Comparison of ENCODE assay signal across 1 cellular context in the genomic region with DNA sequence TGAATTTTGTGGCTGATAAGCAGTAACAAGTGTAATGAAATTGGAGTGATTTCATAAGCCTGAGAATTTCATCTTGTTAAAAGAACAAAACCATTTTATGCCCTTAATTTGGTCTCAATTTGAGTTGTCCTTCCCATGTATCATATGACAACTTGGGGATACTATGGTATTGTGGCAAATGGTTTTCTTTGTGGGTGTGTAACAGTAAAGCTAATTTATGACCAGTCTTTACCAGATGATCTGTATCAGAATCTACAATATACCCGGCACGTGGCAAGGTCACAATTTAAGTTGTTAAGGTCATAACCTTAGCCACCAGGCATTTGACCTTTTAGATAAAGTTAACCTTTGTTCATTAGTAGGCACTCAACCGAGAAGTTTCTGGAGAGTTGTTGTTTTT.
A peak's percentile ranks its signal among the peaks of the same experiment; 100 is the strongest.
TF ChIP-seq lines count a peak whose summit lies in the region.

No MANE protein-coding gene starts in this region.

TF ChIP-seq in HEK293, 187 proteins besides CTCF, POLR2A, EP300 and RAD21 (continued from another document and continues in another):
- TF ChIP-seq, protein P1, sequence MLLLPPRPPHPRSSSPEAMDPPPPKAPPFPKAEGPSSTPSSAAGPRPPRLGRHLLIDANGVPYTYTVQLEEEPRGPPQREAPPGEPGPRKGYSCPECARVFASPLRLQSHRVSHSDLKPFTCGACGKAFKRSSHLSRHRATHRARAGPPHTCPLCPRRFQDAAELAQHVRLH (tag by site-specific recombination; IDR thresholded peaks at IDR 0.05), result peak; percentile 98
- TF ChIP-seq, protein P2, sequence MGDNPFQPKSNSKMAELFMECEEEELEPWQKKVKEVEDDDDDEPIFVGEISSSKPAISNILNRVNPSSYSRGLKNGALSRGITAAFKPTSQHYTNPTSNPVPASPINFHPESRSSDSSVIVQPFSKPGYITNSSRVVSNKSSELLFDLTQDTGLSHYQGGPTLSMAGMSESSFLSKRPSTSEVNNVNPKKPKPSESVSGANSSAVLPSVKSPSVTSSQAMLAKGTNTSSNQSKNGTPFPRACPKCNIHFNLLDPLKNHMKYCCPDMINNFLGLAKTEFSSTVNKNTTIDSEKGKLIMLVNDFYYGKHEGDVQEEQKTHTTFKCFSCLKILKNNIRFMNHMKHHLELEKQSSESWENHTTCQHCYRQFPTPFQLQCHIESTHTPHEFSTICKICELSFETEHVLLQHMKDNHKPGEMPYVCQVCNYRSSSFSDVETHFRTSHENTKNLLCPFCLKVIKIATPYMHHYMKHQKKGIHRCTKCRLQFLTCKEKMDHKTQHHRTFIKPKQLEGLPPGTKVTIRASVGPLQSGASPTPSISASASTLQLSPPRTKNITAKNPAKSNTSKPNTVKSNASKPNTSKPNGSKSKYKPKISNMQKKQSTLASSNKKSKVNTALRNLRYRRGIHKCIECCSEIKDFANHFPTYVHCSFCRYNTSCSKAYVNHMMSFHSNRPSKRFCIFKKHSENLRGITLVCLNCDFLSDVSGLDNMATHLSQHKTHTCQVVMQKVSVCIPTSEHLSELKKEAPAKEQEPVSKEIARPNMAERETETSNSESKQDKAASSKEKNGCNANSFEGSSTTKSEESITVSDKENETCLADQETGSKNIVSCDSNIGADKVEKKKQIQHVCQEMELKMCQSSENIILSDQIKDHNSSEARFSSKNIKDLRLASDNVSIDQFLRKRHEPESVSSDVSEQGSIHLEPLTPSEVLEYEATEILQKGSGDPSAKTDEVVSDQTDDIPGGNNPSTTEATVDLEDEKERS (tag by site-specific recombination; IDR thresholded peaks at IDR 0.05), result no peak
- TF ChIP-seq ZNF335 (tag by site-specific recombination; conservative IDR thresholded peaks at IDR 0.05), result no peak
- no peak for TF ChIP-seq ZFP3 (tag by site-specific recombination; IDR thresholded peaks at IDR 0.05; ENCODE audit: low read depth)
- peak; percentile 91 for TF ChIP-seq GFI1B (tag by site-specific recombination; IDR thresholded peaks at IDR 0.05)
- TF ChIP-seq ZBTB8A (tag by site-specific recombination; IDR thresholded peaks at IDR 0.05), result peak; percentile 74
- no peak for TF ChIP-seq ZNF791 (tag by site-specific recombination; IDR thresholded peaks at IDR 0.05)
- TF ChIP-seq REPIN1 (tag by site-specific recombination; IDR thresholded peaks at IDR 0.05; ENCODE audit: low read depth), result no peak
- TF ChIP-seq, protein P3, sequence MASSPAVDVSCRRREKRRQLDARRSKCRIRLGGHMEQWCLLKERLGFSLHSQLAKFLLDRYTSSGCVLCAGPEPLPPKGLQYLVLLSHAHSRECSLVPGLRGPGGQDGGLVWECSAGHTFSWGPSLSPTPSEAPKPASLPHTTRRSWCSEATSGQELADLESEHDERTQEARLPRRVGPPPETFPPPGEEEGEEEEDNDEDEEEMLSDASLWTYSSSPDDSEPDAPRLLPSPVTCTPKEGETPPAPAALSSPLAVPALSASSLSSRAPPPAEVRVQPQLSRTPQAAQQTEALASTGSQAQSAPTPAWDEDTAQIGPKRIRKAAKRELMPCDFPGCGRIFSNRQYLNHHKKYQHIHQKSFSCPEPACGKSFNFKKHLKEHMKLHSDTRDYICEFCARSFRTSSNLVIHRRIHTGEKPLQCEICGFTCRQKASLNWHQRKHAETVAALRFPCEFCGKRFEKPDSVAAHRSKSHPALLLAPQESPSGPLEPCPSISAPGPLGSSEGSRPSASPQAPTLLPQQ (tag by site-specific recombination; IDR thresholded peaks at IDR 0.05), result peak; percentile 65
- TF ChIP-seq, protein P4, sequence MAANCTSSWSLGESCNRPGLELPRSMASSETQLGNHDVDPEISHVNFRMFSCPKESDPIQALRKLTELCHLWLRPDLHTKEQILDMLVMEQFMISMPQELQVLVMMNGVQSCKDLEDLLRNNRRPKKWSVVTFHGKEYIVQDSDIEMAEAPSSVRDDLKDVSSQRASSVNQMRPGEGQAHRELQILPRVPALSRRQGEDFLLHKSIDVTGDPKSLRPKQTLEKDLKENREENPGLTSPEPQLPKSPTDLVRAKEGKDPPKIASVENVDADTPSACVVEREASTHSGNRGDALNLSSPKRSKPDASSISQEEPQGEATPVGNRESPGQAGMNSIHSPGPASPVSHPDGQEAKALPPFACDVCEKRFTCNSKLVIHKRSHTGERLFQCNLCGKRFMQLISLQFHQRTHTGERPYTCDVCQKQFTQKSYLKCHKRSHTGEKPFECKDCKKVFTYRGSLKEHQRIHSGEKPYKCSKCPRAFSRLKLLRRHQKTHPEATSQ (tag by site-specific recombination; IDR thresholded peaks at IDR 0.05), result no peak
- TF ChIP-seq MEIS1 (CRISPR knock-in tag; IDR thresholded peaks at IDR 0.05; ENCODE audit: borderline replicate concordance), result peak; percentile 55; the same call in 1 of the 2 replicates
- TF ChIP-seq ZNF248 (tag by site-specific recombination; IDR thresholded peaks at IDR 0.05), result no peak
- TF ChIP-seq ZNF585B (tag by site-specific recombination; IDR thresholded peaks at IDR 0.05), result no peak
- TF ChIP-seq, protein P5, sequence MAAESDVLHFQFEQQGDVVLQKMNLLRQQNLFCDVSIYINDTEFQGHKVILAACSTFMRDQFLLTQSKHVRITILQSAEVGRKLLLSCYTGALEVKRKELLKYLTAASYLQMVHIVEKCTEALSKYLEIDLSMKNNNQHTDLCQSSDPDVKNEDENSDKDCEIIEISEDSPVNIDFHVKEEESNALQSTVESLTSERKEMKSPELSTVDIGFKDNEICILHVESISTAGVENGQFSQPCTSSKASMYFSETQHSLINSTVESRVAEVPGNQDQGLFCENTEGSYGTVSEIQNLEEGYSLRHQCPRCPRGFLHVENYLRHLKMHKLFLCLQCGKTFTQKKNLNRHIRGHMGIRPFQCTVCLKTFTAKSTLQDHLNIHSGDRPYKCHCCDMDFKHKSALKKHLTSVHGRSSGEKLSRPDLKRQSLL (tag by site-specific recombination; IDR thresholded peaks at IDR 0.05), result no peak
- TF ChIP-seq, protein P6, sequence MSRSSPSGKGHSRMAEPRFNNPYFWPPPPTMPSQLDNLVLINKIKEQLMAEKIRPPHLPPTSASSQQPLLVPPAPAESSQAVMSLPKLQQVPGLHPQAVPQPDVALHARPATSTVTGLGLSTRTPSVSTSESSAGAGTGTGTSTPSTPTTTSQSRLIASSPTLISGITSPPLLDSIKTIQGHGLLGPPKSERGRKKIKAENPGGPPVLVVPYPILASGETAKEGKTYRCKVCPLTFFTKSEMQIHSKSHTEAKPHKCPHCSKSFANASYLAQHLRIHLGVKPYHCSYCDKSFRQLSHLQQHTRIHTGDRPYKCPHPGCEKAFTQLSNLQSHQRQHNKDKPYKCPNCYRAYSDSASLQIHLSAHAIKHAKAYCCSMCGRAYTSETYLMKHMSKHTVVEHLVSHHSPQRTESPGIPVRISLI (tag by site-specific recombination; IDR thresholded peaks at IDR 0.05), result no peak
- no peak for TF ChIP-seq ZNF677 (tag by site-specific recombination; IDR thresholded peaks at IDR 0.05)
- peak; percentile 99 for TF ChIP-seq GLI2 (tag by site-specific recombination; IDR thresholded peaks at IDR 0.05; ENCODE audit: borderline replicate concordance, low read depth)
- TF ChIP-seq ZNF114 (tag by site-specific recombination; IDR thresholded peaks at IDR 0.05), result no peak
- TF ChIP-seq, protein P7, sequence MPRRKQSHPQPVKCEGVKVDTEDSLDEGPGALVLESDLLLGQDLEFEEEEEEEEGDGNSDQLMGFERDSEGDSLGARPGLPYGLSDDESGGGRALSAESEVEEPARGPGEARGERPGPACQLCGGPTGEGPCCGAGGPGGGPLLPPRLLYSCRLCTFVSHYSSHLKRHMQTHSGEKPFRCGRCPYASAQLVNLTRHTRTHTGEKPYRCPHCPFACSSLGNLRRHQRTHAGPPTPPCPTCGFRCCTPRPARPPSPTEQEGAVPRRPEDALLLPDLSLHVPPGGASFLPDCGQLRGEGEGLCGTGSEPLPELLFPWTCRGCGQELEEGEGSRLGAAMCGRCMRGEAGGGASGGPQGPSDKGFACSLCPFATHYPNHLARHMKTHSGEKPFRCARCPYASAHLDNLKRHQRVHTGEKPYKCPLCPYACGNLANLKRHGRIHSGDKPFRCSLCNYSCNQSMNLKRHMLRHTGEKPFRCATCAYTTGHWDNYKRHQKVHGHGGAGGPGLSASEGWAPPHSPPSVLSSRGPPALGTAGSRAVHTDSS (tag by site-specific recombination; IDR thresholded peaks at IDR 0.05), result peak; percentile 62
- TF ChIP-seq ZBTB48 (tag by site-specific recombination; IDR thresholded peaks at IDR 0.05), result no peak
- TF ChIP-seq ZFP69B (tag by site-specific recombination; IDR thresholded peaks at IDR 0.05), result peak; percentile 53; the same call in 1 of the 2 replicates
- no peak for TF ChIP-seq ZNF202 (tag by site-specific recombination; IDR thresholded peaks at IDR 0.05; ENCODE audit: borderline replicate concordance)
- TF ChIP-seq ZFP37 (tag by site-specific recombination; IDR thresholded peaks at IDR 0.05), result 0 out of 2 replicates have a peak, but pooled peaks have one; percentile 36
- TF ChIP-seq ZNF670 (tag by site-specific recombination; IDR thresholded peaks at IDR 0.05; ENCODE audit: low read depth), result no peak
- TF ChIP-seq HOXD13 (CRISPR knock-in tag; IDR thresholded peaks at IDR 0.05; ENCODE audit: borderline replicate concordance), result no peak; the same call in 1 of the 2 replicates
- TF ChIP-seq TCF7L2 (IDR thresholded peaks at IDR 0.05; ENCODE audit: borderline replicate concordance, low read depth, low read length), result peak; percentile 81
- peak; percentile 99 for TF ChIP-seq OSR2 (tag by site-specific recombination; IDR thresholded peaks at IDR 0.05)
- no peak for TF ChIP-seq ZNF214 (tag by site-specific recombination; IDR thresholded peaks at IDR 0.05; ENCODE audit: borderline replicate concordance)
- peak; percentile 55; the same call in 1 of the 2 replicates for TF ChIP-seq ZIC2 (tag by site-specific recombination; IDR thresholded peaks at IDR 0.05)
- TF ChIP-seq ZNF404 (tag by site-specific recombination; IDR thresholded peaks at IDR 0.05), result no peak
- TF ChIP-seq, protein P8, sequence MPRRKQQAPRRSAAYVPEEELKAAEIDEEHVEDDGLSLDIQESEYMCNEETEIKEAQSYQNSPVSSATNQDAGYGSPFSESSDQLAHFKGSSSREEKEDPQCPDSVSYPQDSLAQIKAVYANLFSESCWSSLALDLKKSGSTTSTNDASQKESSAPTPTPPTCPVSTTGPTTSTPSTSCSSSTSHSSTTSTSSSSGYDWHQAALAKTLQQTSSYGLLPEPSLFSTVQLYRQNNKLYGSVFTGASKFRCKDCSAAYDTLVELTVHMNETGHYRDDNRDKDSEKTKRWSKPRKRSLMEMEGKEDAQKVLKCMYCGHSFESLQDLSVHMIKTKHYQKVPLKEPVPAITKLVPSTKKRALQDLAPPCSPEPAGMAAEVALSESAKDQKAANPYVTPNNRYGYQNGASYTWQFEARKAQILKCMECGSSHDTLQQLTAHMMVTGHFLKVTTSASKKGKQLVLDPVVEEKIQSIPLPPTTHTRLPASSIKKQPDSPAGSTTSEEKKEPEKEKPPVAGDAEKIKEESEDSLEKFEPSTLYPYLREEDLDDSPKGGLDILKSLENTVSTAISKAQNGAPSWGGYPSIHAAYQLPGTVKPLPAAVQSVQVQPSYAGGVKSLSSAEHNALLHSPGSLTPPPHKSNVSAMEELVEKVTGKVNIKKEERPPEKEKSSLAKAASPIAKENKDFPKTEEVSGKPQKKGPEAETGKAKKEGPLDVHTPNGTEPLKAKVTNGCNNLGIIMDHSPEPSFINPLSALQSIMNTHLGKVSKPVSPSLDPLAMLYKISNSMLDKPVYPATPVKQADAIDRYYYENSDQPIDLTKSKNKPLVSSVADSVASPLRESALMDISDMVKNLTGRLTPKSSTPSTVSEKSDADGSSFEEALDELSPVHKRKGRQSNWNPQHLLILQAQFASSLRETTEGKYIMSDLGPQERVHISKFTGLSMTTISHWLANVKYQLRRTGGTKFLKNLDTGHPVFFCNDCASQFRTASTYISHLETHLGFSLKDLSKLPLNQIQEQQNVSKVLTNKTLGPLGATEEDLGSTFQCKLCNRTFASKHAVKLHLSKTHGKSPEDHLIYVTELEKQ (tag by site-specific recombination; IDR thresholded peaks at IDR 0.05; ENCODE audit: borderline replicate concordance), result peak; percentile 82
- TF ChIP-seq ZNF777 (tag by site-specific recombination; IDR thresholded peaks at IDR 0.05; ENCODE audit: borderline replicate concordance), result no peak
- no peak for TF ChIP-seq SETDB1 (IDR thresholded peaks at IDR 0.05; ENCODE audit: insufficient read length, low read length)
- TF ChIP-seq ZNF155 (tag by site-specific recombination; IDR thresholded peaks at IDR 0.05), result no peak
- no peak for TF ChIP-seq ZNF701 (tag by site-specific recombination; IDR thresholded peaks at IDR 0.05)
- peak; percentile 45 for TF ChIP-seq GLIS2 (tag by site-specific recombination; IDR thresholded peaks at IDR 0.05)
- TF ChIP-seq, protein P9, sequence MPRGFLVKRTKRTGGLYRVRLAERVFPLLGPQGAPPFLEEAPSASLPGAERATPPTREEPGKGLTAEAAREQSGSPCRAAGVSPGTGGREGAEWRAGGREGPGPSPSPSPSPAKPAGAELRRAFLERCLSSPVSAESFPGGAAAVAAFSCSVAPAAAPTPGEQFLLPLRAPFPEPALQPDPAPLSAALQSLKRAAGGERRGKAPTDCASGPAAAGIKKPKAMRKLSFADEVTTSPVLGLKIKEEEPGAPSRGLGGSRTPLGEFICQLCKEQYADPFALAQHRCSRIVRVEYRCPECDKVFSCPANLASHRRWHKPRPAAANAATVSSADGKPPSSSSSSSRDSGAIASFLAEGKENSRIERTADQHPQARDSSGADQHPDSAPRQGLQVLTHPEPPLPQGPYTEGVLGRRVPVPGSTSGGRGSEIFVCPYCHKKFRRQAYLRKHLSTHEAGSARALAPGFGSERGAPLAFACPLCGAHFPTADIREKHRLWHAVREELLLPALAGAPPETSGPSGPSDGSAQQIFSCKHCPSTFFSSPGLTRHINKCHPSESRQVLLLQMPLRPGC (tag by site-specific recombination; IDR thresholded peaks at IDR 0.05), result peak; percentile 90
- no peak for TF ChIP-seq PRDM1 (tag by site-specific recombination; IDR thresholded peaks at IDR 0.05)
- TF ChIP-seq ZNF48 (tag by site-specific recombination; IDR thresholded peaks at IDR 0.05), result no peak
- TF ChIP-seq ZNF112 (tag by site-specific recombination; IDR thresholded peaks at IDR 0.05), result no peak
- no peak for TF ChIP-seq ZNF560 (tag by site-specific recombination; IDR thresholded peaks at IDR 0.05; ENCODE audit: borderline replicate concordance)
- no peak for TF ChIP-seq ZNF266 (tag by site-specific recombination; IDR thresholded peaks at IDR 0.05; ENCODE audit: low read depth)
- no peak for TF ChIP-seq HOXA7 (CRISPR knock-in tag; IDR thresholded peaks at IDR 0.05; ENCODE audit: borderline replicate concordance)
- peak; percentile 71 for TF ChIP-seq ZBTB17 (tag by site-specific recombination; IDR thresholded peaks at IDR 0.05)
- TF ChIP-seq, protein P10, sequence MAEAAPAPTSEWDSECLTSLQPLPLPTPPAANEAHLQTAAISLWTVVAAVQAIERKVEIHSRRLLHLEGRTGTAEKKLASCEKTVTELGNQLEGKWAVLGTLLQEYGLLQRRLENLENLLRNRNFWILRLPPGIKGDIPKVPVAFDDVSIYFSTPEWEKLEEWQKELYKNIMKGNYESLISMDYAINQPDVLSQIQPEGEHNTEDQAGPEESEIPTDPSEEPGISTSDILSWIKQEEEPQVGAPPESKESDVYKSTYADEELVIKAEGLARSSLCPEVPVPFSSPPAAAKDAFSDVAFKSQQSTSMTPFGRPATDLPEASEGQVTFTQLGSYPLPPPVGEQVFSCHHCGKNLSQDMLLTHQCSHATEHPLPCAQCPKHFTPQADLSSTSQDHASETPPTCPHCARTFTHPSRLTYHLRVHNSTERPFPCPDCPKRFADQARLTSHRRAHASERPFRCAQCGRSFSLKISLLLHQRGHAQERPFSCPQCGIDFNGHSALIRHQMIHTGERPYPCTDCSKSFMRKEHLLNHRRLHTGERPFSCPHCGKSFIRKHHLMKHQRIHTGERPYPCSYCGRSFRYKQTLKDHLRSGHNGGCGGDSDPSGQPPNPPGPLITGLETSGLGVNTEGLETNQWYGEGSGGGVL (tag by site-specific recombination; IDR thresholded peaks at IDR 0.05), result no peak
